In the genomic region with DNA sequence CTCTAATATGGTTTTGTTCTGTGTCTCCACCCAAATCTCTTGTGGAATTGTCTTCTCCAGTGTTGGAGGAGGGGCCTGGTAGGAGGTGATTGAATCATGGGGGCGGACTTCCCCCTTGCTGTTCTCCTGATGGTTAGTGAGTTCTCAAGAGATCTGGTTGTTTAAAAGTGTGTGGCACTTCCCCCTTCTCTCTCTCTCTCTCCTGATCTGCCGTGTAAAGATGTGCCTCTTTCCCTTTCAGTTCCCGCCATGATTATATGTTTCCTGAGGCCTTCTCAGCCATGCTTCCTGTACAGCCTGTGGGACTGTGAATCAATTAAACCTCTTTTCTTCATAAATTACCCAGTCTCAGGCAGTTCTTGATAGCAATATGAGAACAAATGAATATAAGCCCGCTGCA, we compare ENCODE assay signal across 29 cellular contexts. TPM values are rescaled to one million over a fixed set of nuclear protein-coding genes. Genes with fewer than 3 reads are reported as not detected.
"Had no signal": no experiment of that assay in that cellular context is flagged by ENCODE, and none has a peak within 500 bp of the region (broad histone marks: within the 10 kb centered on the region; RNA-seq: fewer than 3 reads in every experiment).

No MANE protein-coding gene starts in this region.

- H3K27me3 ChIP-seq: brain microvascular endothelial cell, cardiac muscle cell had no signal

- H3K9ac ChIP-seq: KMS-11 had no signal

- ATAC-seq: activated CD8-positive, alpha-beta T cell treated with anti-CD3 and anti-CD28 coated beads for 36 hours; activated T-cell treated with anti-CD3 and anti-CD28 coated beads, Interleukin-2, amount 50 U/mL, for 72 hours; PC-3; T-helper 17 cell had no signal

- H3K36me3 Mint-ChIP-seq: activated naive CD4-positive, alpha-beta T cell treated with anti-CD3 and anti-CD28 coated beads, Interleukin-2, amount 10 ng/mL, durations not matched to agents 7 days and 5 days; activated naive CD8-positive, alpha-beta T cell treated with anti-CD3 and anti-CD28 coated beads for 36 hours had no signal

- H3K4me3 ChIP-seq: cardiac muscle cell had no signal

- H3K36me3 ChIP-seq: brain microvascular endothelial cell, cardiac muscle cell had no signal

- FAIRE-seq: TTC549 had no signal

- DNase-seq: activated CD4-positive, alpha-beta T cell treated with anti-CD3 and anti-CD28 coated beads, Interleukin-2, amount 50 U/mL, for 1 hour; activated CD4-positive, CD25-positive, alpha-beta regulatory T cell; activated CD8-positive, alpha-beta memory T cell treated with anti-CD3 and anti-CD28 coated beads, Interleukin-2, amount 50 U/mL, for 4 hours; activated CD8-positive, alpha-beta T cell treated with anti-CD3 and anti-CD28 coated beads for 36 hours; activated gamma-delta T cell treated with Interleukin-2 at 50 U/mL for 16 hours; activated naive CD4-positive, alpha-beta T cell treated with anti-CD3 and anti-CD28 coated beads, Interleukin-2, amount 10 ng/mL, durations not matched to agents 7 days and 5 days; activated naive CD8-positive, alpha-beta T cell treated with anti-CD3 and anti-CD28 coated beads for 36 hours; activated T-cell treated with anti-CD3 and anti-CD28 coated beads, Interleukin-2, amount 50 U/mL, for 72 hours; brain microvascular endothelial cell; NCI-H1105 treated with DMSO at 0.1 percent for 48 hours; NCI-H1436 treated with DMSO at 0.1 percent for 48 hours; NCI-H187; NCI-H2081 treated with DMSO at 0.1 percent for 48 hours; NCI-H446; NCI-H524 treated with DMSO at 0.1 percent for 48 hours; NCI-H82; NK-92 treated with Interleukin-12 subunit alpha and Interleukin-12 subunit beta, amount 100 ng/mL, for 24 hours; PC-3; SIG-M5; T-helper 17 cell; T-helper 9 cell had no signal

- H3K4me1 Mint-ChIP-seq: activated naive CD4-positive, alpha-beta T cell treated with anti-CD3 and anti-CD28 coated beads, Interleukin-2, amount 10 ng/mL, durations not matched to agents 7 days and 5 days; T-helper 17 cell had no signal

- H3K27me3 Mint-ChIP-seq: activated CD8-positive, alpha-beta T cell treated with anti-CD3 and anti-CD28 coated beads for 36 hours; activated naive CD4-positive, alpha-beta T cell treated with anti-CD3 and anti-CD28 coated beads, Interleukin-2, amount 10 ng/mL, durations not matched to agents 7 days and 5 days; activated naive CD8-positive, alpha-beta T cell treated with anti-CD3 and anti-CD28 coated beads for 36 hours; T-helper 17 cell had no signal

- H3K4me2 ChIP-seq: KMS-11 had no signal

- H3K27ac ChIP-seq: brain microvascular endothelial cell, cardiac muscle cell, KMS-11, VCaP had no signal

- H3K4me3 Mint-ChIP-seq: activated CD8-positive, alpha-beta T cell treated with anti-CD3 and anti-CD28 coated beads for 36 hours; activated naive CD4-positive, alpha-beta T cell treated with anti-CD3 and anti-CD28 coated beads, Interleukin-2, amount 10 ng/mL, durations not matched to agents 7 days and 5 days; activated naive CD8-positive, alpha-beta T cell treated with anti-CD3 and anti-CD28 coated beads for 36 hours; activated T-cell treated with anti-CD3 and anti-CD28 coated beads, Interleukin-2, amount 50 U/mL, for 72 hours; T-helper 17 cell had no signal

- H3K27ac Mint-ChIP-seq: activated CD8-positive, alpha-beta T cell treated with anti-CD3 and anti-CD28 coated beads for 36 hours; activated naive CD4-positive, alpha-beta T cell treated with anti-CD3 and anti-CD28 coated beads, Interleukin-2, amount 10 ng/mL, durations not matched to agents 7 days and 5 days; activated naive CD8-positive, alpha-beta T cell treated with anti-CD3 and anti-CD28 coated beads for 36 hours; activated T-cell treated with anti-CD3 and anti-CD28 coated beads, Interleukin-2, amount 50 U/mL, for 72 hours; activated T-helper 2 cell treated with anti-CD3 and anti-CD28 coated beads, Interferon-gamma antibody, Interleukin-2, Interleukin-4, amounts not matched to agents 10 μg/mL and 5 μg/mL and 100 μg/mL, durations not matched to agents 14 hours and 24 hours and 36 hours; T-helper 17 cell had no signal

RNA-seq across cellular contexts. Expression of gene RETNLB, which starts 33.1 kb away (rescaled TPM):
- total RNA-seq: activated CD8-positive, alpha-beta T cell treated with anti-CD3 and anti-CD28 coated beads for 36 hours; activated naive CD8-positive, alpha-beta T cell treated with anti-CD3 and anti-CD28 coated beads for 36 hours; activated T-cell treated with anti-CD3 and anti-CD28 coated beads, Interleukin-2, amount 50 U/mL, for 72 hours; activated T-helper 2 cell treated with anti-CD3 and anti-CD28 coated beads, Interferon-gamma antibody, Interleukin-2, Interleukin-4, amounts not matched to agents 10 μg/mL and 5 μg/mL and 100 μg/mL, durations not matched to agents 14 hours and 24 hours and 36 hours; cardiac muscle cell; MCF 10A; PC-3; RPMI7951; T-helper 17 cell had no signal
- polyA plus RNA-seq: adipose tissue, cardiac muscle cell had no signal
